ENCODE assay signal across 7 cellular contexts in the genomic region with DNA sequence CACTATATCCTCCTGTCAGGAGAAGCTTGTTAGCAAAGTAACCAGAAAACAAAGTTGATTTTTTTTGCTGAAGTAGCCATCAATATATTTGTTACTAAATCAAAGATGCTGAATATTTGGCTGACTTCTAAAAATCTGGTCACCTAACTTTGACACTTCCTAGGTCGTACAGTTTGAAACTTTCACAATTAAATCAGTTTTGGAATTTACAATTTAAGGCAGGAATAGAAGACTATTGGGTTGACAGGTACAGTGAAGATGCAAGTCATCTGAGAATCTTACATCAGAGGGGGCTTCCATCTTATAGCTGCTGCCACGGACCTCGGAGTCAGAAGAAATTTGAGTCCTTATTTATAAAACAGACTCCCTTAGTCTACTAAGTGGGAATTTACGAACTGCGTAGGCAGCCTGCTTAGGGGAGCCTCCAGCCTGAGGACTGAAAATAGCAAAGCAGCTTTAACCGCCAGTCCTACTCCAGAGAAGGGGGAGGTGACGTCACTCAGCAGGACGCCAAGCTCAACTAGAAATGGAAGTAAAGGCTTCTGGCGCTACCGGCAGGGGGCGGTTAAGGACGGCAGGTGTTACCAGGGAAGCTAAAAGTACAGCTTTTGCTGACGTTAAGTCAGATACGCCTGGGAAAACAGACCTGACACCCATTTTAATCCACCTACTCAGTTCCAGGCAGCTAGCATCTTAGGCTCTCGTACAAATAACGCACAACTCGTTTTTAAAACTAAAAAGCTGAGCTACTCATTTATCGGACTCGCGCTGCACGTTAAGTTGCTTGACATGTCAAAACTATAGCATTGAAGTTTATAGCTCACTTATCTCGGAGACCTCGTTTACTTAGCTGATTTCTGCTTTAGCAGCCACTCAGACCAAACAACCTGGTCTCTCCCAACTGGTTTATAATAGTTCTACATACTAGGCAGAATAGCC.
DNase-seq lines count a peak whose midpoint lies in the region; ATAC-seq and TF ChIP-seq lines count a peak whose summit lies in the region.

No MANE protein-coding gene starts in this region.

- H3K4me1 ChIP-seq in skeletal muscle tissue (ENCODE audit: control insufficient read depth in 3 of 3, insufficient read depth in 3 of 3, low read length in 3 of 3) = peaks cover 12 to 27% (median 19%) of the 10 kb centered on the region in 3 donors

- DNase-seq in NCI-H2107 treated with DMSO at 0.1 percent for 48 hours (lab: John Stamatoyannopoulos, UW; ENCODE audit: unreplicated experiment) (peak; percentile 83), UCSD-AML1 (lab: John Stamatoyannopoulos, UW; ENCODE audit: unreplicated experiment) (peak; percentile 90), iPS-NIHi11 (ENCODE audit: low spot score) (peak; percentile 52)

- peak overlapping the region; percentile 84 to 98 (median 94) for H3K27ac Mint-ChIP-seq in brain

- H3K36me3 ChIP-seq in skeletal muscle tissue (ENCODE audit: control insufficient read depth in 3 of 3, insufficient read depth in 3 of 3, low read length in 3 of 3) = no peaks in the 10 kb centered on the region

- peak; percentile 51 for ATAC-seq in GM18511 (IDR thresholded peaks at IDR 0.05; ENCODE audit: unreplicated experiment)
- peak; percentile 25 for ATAC-seq in HG03060 (IDR thresholded peaks at IDR 0.05; ENCODE audit: low read depth, unreplicated experiment)

- peaks cover 0 to 4% (median 0%) of the 10 kb centered on the region in 5 experiments for H3K9me3 Mint-ChIP-seq in brain

- H3K9ac ChIP-seq in skeletal muscle tissue (ENCODE audit: low read depth in 1 of 3, low read length in 3 of 3) = peak overlapping the region; percentile 48 to 81 (median 74)

- H3K27me3 ChIP-seq in skeletal muscle tissue (ENCODE audit: control insufficient read depth in 3 of 3, insufficient read depth in 3 of 3, low read length in 3 of 3) = peaks cover 0 to 42% (median 38%) of the 10 kb centered on the region in 3 donors

- H3K4me1 Mint-ChIP-seq in brain = peaks cover 69% of the 10 kb centered on the region

- H3K27ac ChIP-seq in skeletal muscle tissue (ENCODE audit: low read depth, low read length) = peak overlapping the region; percentile 61

- peaks cover 9% of the 10 kb centered on the region for H3K27me3 Mint-ChIP-seq in brain

- H3K36me3 Mint-ChIP-seq in brain = no peaks in the 10 kb centered on the region

- TF ChIP-seq CTCF in brain (conservative IDR thresholded peaks at IDR 0.05) = peak; percentile 77 to 83

- peak overlapping the region; percentile 93 to 98 (median 97) for H3K4me3 Mint-ChIP-seq in brain

- peak overlapping the region; percentile 78 to 85 (median 84) for H3K4me3 ChIP-seq in skeletal muscle tissue (ENCODE audit: low read length in 3 of 3)

- H3K9me3 ChIP-seq in skeletal muscle tissue (ENCODE audit: control insufficient read depth in 3 of 3, low read length in 3 of 3) = no peaks in the 10 kb centered on the region

Comparison
In these comparisons a context has a peak if more than half of its experiments do, and no peak if none do; other contexts are left out.
1. Peak in every context shown above with its lines: DNase-seq, ATAC-seq, H3K4me3 ChIP-seq and H3K27ac ChIP-seq.